Comparison of ENCODE assay signal across 17 cellular contexts in the genomic region with DNA sequence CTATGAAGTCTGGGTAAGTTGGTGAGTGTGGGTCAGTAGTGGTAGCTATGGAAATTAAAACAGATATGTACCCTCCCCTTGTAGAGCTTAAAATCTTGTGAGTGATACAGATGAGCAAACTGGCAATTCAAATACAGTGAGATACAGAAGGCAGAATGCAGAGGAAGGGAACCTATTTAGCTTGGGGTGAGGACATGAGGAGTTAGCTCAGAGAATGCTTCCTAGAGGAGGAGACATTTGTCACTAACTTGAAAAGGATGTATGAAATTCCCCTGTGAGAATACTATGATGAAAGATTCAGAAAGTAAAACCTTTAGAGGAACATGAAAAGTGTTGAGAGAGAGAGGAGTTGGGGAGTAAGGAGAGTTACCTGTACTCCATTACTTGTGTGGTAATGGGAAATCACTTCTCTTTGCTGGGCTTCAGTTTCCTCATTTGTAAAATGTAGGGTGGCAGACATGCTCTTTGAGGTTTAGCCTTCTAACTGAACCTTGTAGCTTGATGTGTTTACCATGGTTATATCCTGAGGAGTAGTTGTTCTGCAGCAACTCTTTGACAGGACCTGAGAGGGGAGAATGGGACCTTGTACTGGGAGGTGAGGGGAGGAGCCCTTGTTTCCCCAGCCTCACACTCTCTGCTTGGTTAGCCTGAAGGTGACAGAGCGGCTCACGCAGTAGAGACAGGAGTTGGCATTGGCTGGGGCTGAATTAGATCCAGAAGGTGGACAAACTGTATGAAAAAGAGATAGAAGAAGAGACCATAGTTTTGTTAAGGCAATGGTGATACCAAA. TPM values are rescaled to one million over a fixed set of nuclear protein-coding genes. Genes with fewer than 3 reads are reported as not detected.
A peak's percentile ranks its signal among the peaks of the same experiment; 100 is the strongest.
DNase-seq lines count a peak whose midpoint lies in the region; ATAC-seq and TF ChIP-seq lines count a peak whose summit lies in the region.
"Had no signal": no experiment of that assay in that cellular context is flagged by ENCODE, and none has a peak within 500 bp of the region (broad histone marks: within the 10 kb centered on the region; RNA-seq: fewer than 3 reads in every experiment).

No MANE protein-coding gene starts in this region.

- H3K9me3 ChIP-seq in Panc1 (ENCODE audit: control insufficient read depth, insufficient read depth, low read depth, low read length), result no peaks in the 10 kb centered on the region
- H3K9me3 ChIP-seq: A549 had no signal

- in situ Hi-C loops in Panc1 (cut with HindIII; ENCODE audit: low pct_unique_long_range_greater_than_20kb, low sequenced_read_pairs), result no loop called here

- H3K27me3 Mint-ChIP-seq in activated CD4-positive, alpha-beta T cell treated with anti-CD3 and anti-CD28 coated beads for 36 hours, result peaks cover 2% of the 10 kb centered on the region
- no peaks in the 10 kb centered on the region for H3K27me3 Mint-ChIP-seq in stimulated activated naive CD8-positive, alpha-beta T cell treated with anti-CD3 and anti-CD28 coated beads, Interleukin-15, amount 100 ng/mL, for 72 hours
- H3K27me3 Mint-ChIP-seq: activated CD8-positive, alpha-beta memory T cell treated with anti-CD3 and anti-CD28 coated beads, Interleukin-2, amount 10 ng/mL, durations not matched to agents 7 days and 5 days had no signal

- H3K36me3 ChIP-seq in Panc1 (ENCODE audit: control insufficient read depth, insufficient read depth, low read length), result no peaks in the 10 kb centered on the region; the same call in 1 of the 2 replicates

- H3K27ac Mint-ChIP-seq in activated CD4-positive, alpha-beta T cell treated with anti-CD3 and anti-CD28 coated beads for 36 hours, result no peak overlapping the region
- no peak overlapping the region for H3K27ac Mint-ChIP-seq in stimulated activated naive CD8-positive, alpha-beta T cell treated with anti-CD3 and anti-CD28 coated beads, Interleukin-15, amount 100 ng/mL, for 72 hours
- H3K27ac Mint-ChIP-seq: activated CD8-positive, alpha-beta memory T cell treated with anti-CD3 and anti-CD28 coated beads, Interleukin-2, amount 10 ng/mL, durations not matched to agents 7 days and 5 days; activated naive CD4-positive, alpha-beta T cell treated with anti-CD3 and anti-CD28 coated beads, Interleukin-2, amount 10 ng/mL, durations not matched to agents 7 days and 5 days had no signal

- H3K36me3 Mint-ChIP-seq in activated CD4-positive, alpha-beta T cell treated with anti-CD3 and anti-CD28 coated beads for 36 hours (ENCODE audit: low read depth), result no peaks in the 10 kb centered on the region
- H3K36me3 Mint-ChIP-seq: activated naive CD4-positive, alpha-beta T cell treated with anti-CD3 and anti-CD28 coated beads, Interleukin-2, amount 10 ng/mL, durations not matched to agents 7 days and 5 days had no signal

- no TSS peak for BruUV-seq in Panc1 (replicated peaks; lab: Mats Ljungman, UMichigan)

- intact Hi-C loops in activated CD4-positive, alpha-beta T cell treated with anti-CD3 and anti-CD28 coated beads for 36 hours (cut with DNase I, micrococcal nuclease), result no loop called here
- intact Hi-C loops in Panc1 (cut with micrococcal nuclease; ENCODE audit: unreplicated experiment), result no loop called here

- H3K9me3 Mint-ChIP-seq in activated CD4-positive, alpha-beta T cell treated with anti-CD3 and anti-CD28 coated beads for 36 hours (ENCODE audit: low read depth), result no peaks in the 10 kb centered on the region
- H3K9me3 Mint-ChIP-seq in stimulated activated naive CD8-positive, alpha-beta T cell treated with anti-CD3 and anti-CD28 coated beads, Interleukin-15, amount 100 ng/mL, for 72 hours, result no peaks in the 10 kb centered on the region
- H3K9me3 Mint-ChIP-seq: activated naive CD4-positive, alpha-beta T cell treated with anti-CD3 and anti-CD28 coated beads, Interleukin-2, amount 10 ng/mL, durations not matched to agents 7 days and 5 days had no signal

- CTCF ChIA-PET in activated CD4-positive, alpha-beta T cell treated with anti-CD3 and anti-CD28 coated beads for 36 hours (lab: Charles Lee), result interaction anchor here (1.0 to 1.9 kb wide), 3 partner anchors 10 to 69 kb away, joined by 3 to 8 read pairs (median 5); no protein-coding TSS in a partner anchor
- CTCF ChIA-PET in Panc1 (lab: Charles Lee), result no interaction called here

- ATAC-seq in activated CD4-positive, alpha-beta T cell treated with anti-CD3 and anti-CD28 coated beads for 36 hours, result peak; percentile 30
- peak; percentile 47 for ATAC-seq in HG02678 (IDR thresholded peaks at IDR 0.05; ENCODE audit: unreplicated experiment)
- ATAC-seq in Panc1, result peak; percentile 61; the same call in 1 of the 2 replicates
- peak; percentile 40 for ATAC-seq in stimulated activated naive CD8-positive, alpha-beta T cell treated with anti-CD3 and anti-CD28 coated beads, Interleukin-15, amount 100 ng/mL, for 72 hours
- no peak for ATAC-seq in HG02938 (IDR thresholded peaks at IDR 0.05; ENCODE audit: unreplicated experiment)
- ATAC-seq: activated CD8-positive, alpha-beta memory T cell treated with anti-CD3 and anti-CD28 coated beads, Interleukin-2, amount 10 ng/mL, durations not matched to agents 7 days and 5 days; HCT116 had no signal

- POLR2A ChIA-PET in activated CD4-positive, alpha-beta T cell treated with anti-CD3 and anti-CD28 coated beads for 36 hours (lab: Charles Lee), result no interaction called here
- POLR2A ChIA-PET in Panc1 (lab: Charles Lee), result interaction anchor here (0.5 to 0.7 kb wide), 2 partner anchors 11 to 70 kb away, joined by 3 read pairs; no protein-coding TSS in a partner anchor

- no peak overlapping the region for H3K4me3 Mint-ChIP-seq in activated CD4-positive, alpha-beta T cell treated with anti-CD3 and anti-CD28 coated beads for 36 hours
- no peak overlapping the region for H3K4me3 Mint-ChIP-seq in stimulated activated naive CD8-positive, alpha-beta T cell treated with anti-CD3 and anti-CD28 coated beads, Interleukin-15, amount 100 ng/mL, for 72 hours
- H3K4me3 Mint-ChIP-seq: activated CD8-positive, alpha-beta memory T cell treated with anti-CD3 and anti-CD28 coated beads, Interleukin-2, amount 10 ng/mL, durations not matched to agents 7 days and 5 days; activated naive CD4-positive, alpha-beta T cell treated with anti-CD3 and anti-CD28 coated beads, Interleukin-2, amount 10 ng/mL, durations not matched to agents 7 days and 5 days had no signal

- TF ChIP-seq CTCF in Panc1 (IDR thresholded peaks at IDR 0.05), result no peak

- H3K27ac ChIP-seq in Panc1 (ENCODE audit: low read length), result no peak overlapping the region
- H3K27ac ChIP-seq: A549 had no signal

- H3K27me3 ChIP-seq in Panc1 (ENCODE audit: control insufficient read depth, insufficient read depth, low read length), result no peaks in the 10 kb centered on the region

- peaks cover 2% of the 10 kb centered on the region; the same call in 1 of the 2 replicates for H3K4me1 ChIP-seq in Panc1 (ENCODE audit: control insufficient read depth, insufficient read depth, low read length)
- H3K4me1 ChIP-seq: A549 had no signal

- DNase-seq in activated CD4-positive, alpha-beta T cell treated with anti-CD3 and anti-CD28 coated beads for 36 hours, result no peak
- DNase-seq in activated CD4-positive, alpha-beta T cell treated with anti-CD3 and anti-CD28 coated beads, Interleukin-2, amount 50 U/mL, for 1 hour, result no peak
- no peak for DNase-seq in Panc1 (ENCODE audit: low read depth, low spot score)
- DNase-seq in stimulated activated naive CD8-positive, alpha-beta T cell treated with anti-CD3 and anti-CD28 coated beads, Interleukin-15, amount 100 ng/mL, for 72 hours, result no peak
- DNase-seq in Ammon's horn (ENCODE audit: low spot score), result no peak
- DNase-seq in stimulated activated CD8-positive, alpha-beta memory T cell treated with anti-CD3 and anti-CD28 coated beads, Interleukin-4, amount 100 ng/mL, for 48 hours, result no peak
- DNase-seq: activated CD8-positive, alpha-beta memory T cell treated with anti-CD3 and anti-CD28 coated beads, Interleukin-2, amount 10 ng/mL, durations not matched to agents 7 days and 5 days; activated naive CD4-positive, alpha-beta T cell treated with anti-CD3 and anti-CD28 coated beads, Interleukin-2, amount 10 ng/mL, durations not matched to agents 7 days and 5 days; effector CD8-positive, alpha-beta T cell; KG1; NCI-H2081; nucleus accumbens; SHP77 had no signal

- H3K4me1 Mint-ChIP-seq in activated CD4-positive, alpha-beta T cell treated with anti-CD3 and anti-CD28 coated beads for 36 hours, result no peaks in the 10 kb centered on the region
- no peaks in the 10 kb centered on the region for H3K4me1 Mint-ChIP-seq in stimulated activated naive CD8-positive, alpha-beta T cell treated with anti-CD3 and anti-CD28 coated beads, Interleukin-15, amount 100 ng/mL, for 72 hours
- H3K4me1 Mint-ChIP-seq: activated CD8-positive, alpha-beta memory T cell treated with anti-CD3 and anti-CD28 coated beads, Interleukin-2, amount 10 ng/mL, durations not matched to agents 7 days and 5 days; activated naive CD4-positive, alpha-beta T cell treated with anti-CD3 and anti-CD28 coated beads, Interleukin-2, amount 10 ng/mL, durations not matched to agents 7 days and 5 days had no signal

- H3K4me3 ChIP-seq in Panc1 (ENCODE audit: low read depth in 2 of 2, low read length in 2 of 2), result no peak overlapping the region
- H3K4me3 ChIP-seq: A549 had no signal

RNA-seq across cellular contexts. Expression of a gene that starts 17.9 kb away (rescaled TPM):
- total RNA-seq in activated CD4-positive, alpha-beta T cell treated with anti-CD3 and anti-CD28 coated beads for 36 hours, result 1 to 10 TPM; 7.5 to 9.7 TPM
- 96.0 TPM for total RNA-seq in Panc1 (2021; ENCODE audit: unreplicated experiment)
- polyA plus RNA-seq in Panc1 (2012; ENCODE audit: insufficient read length), result 88.3 TPM
